In genomic region chr3:52385157-52385556, GRCh38 we compare ENCODE assay signal across 8 cellular contexts. TPM values are rescaled to one million over a fixed set of nuclear protein-coding genes. Genes with fewer than 3 reads are reported as not detected.
DNase-seq lines count a peak whose midpoint lies in the region; ATAC-seq, FAIRE-seq and TF ChIP-seq lines count a peak whose summit lies in the region.

No MANE protein-coding gene starts in this region.

- H3K4me3 ChIP-seq in OCI-LY3 (ENCODE audit: low read length), result no peak overlapping the region

- no peak overlapping the region for H3K27ac ChIP-seq in OCI-LY3 (ENCODE audit: low read length)

- peak; percentile 49 for ATAC-seq in esophagus mucosa
- no peak for ATAC-seq in HG03108 (IDR thresholded peaks at IDR 0.05; ENCODE audit: unreplicated experiment)
- no peak for ATAC-seq in HG02884 (IDR thresholded peaks at IDR 0.05; ENCODE audit: unreplicated experiment)
- no peak for ATAC-seq in HG03439 (IDR thresholded peaks at IDR 0.05; ENCODE audit: unreplicated experiment)
- no peak for ATAC-seq in GM18505 (IDR thresholded peaks at IDR 0.05; ENCODE audit: unreplicated experiment)

- H3K36me3 ChIP-seq in OCI-LY3 (replicated peaks; ENCODE audit: low read depth, low read length), result no peaks in the 10 kb centered on the region

- FAIRE-seq in GM12892 (lab: Jason Lieb, UNC), result no peak

- H3K27me3 ChIP-seq in OCI-LY3 (ENCODE audit: low read depth, low read length), result no peaks in the 10 kb centered on the region

- H3K4me2 ChIP-seq in OCI-LY3 (ENCODE audit: low read length), result no peak overlapping the region

- no peak overlapping the region for H3K9ac ChIP-seq in OCI-LY3 (ENCODE audit: low read length)

- H3K79me2 ChIP-seq in OCI-LY3 (ENCODE audit: low read length), result no peaks in the 10 kb centered on the region

- DNase-seq in AG08395 (ENCODE audit: low spot score) (peak; percentile 44), GM12892 (ENCODE audit: insufficient read length) (peak; percentile 57)

- no peak overlapping the region for H2AFZ ChIP-seq in OCI-LY3 (ENCODE audit: low read depth, low read length)

- no peaks in the 10 kb centered on the region for H3K9me3 ChIP-seq in OCI-LY3 (ENCODE audit: insufficient read depth, low read length)

- H3K4me1 ChIP-seq in OCI-LY3 (ENCODE audit: low read length), result no peaks in the 10 kb centered on the region

- H4K20me1 ChIP-seq in OCI-LY3 (ENCODE audit: insufficient read depth, low read length), result no peaks in the 10 kb centered on the region

- no peak for TF ChIP-seq POLR2A in GM12892 (IDR thresholded peaks at IDR 0.05; ENCODE audit: low read depth, low read length)
- no peak for TF ChIP-seq POLR2A in GM18505 (IDR thresholded peaks at IDR 0.05; ENCODE audit: borderline replicate concordance, extremely low read depth, insufficient read depth, insufficient read length)

- peak; percentile 90 for TF ChIP-seq CTCF in OCI-LY3 (IDR thresholded peaks at IDR 0.05; ENCODE audit: low read depth, low read length)

RNA-seq across cellular contexts. Expression of gene BAP1, which starts 24.7 kb away (rescaled TPM):
- polyA plus RNA-seq in GM12892 (2012; ENCODE audit: missing spikeins), result 51.3 TPM
- total RNA-seq in esophagus mucosa, result 43.9 TPM

RNA-seq across cellular contexts. Expression of gene PHF7, which starts 25.3 kb away (rescaled TPM):
- polyA plus RNA-seq in GM12892 (2012; ENCODE audit: missing spikeins), result 8.6 TPM
- 6.0 TPM for total RNA-seq in esophagus mucosa

RNA-seq across cellular contexts. Expression of gene SEMA3G, which starts 59.7 kb away (rescaled TPM):
- polyA plus RNA-seq in GM12892 (2012; ENCODE audit: missing spikeins), result not detected
- total RNA-seq in esophagus mucosa, result 2.7 TPM
